In genomic region chr11:14703731-14704130, GRCh38 we compare ENCODE assay signal across 31 cellular contexts.
"Had no signal": no experiment of that assay in that cellular context is flagged by ENCODE, and none has a peak within 500 bp of the region (broad histone marks: within the 10 kb centered on the region; RNA-seq: fewer than 3 reads in every experiment).

No MANE protein-coding gene starts in this region.

- H3K27ac Mint-ChIP-seq: activated B cell treated with CpG ODN at 0.5 μM for 24 hours; activated CD4-positive, alpha-beta memory T cell treated with anti-CD3 and anti-CD28 coated beads, Interleukin-2, amount 10 ng/mL, durations not matched to agents 7 days and 5 days; activated CD8-positive, alpha-beta memory T cell treated with anti-CD3 and anti-CD28 coated beads, Interleukin-2, amount 10 ng/mL, durations not matched to agents 7 days and 5 days; activated naive CD4-positive, alpha-beta T cell treated with anti-CD3 and anti-CD28 coated beads, Interleukin-2, amount 50 U/mL, for 72 hours; activated T-helper 17 cell treated with anti-CD3 and anti-CD28 coated beads, Interleukin-2, amount 50 U/mL, for 72 hours had no signal

- DNase-seq: activated B cell treated with CpG ODN at 0.5 μM for 24 hours; activated CD4-positive, alpha-beta memory T cell treated with anti-CD3 and anti-CD28 coated beads, Interleukin-2, amount 10 ng/mL, durations not matched to agents 7 days and 5 days; activated CD4-positive, alpha-beta T cell treated with anti-CD3 and anti-CD28 coated beads for 4 hours; activated CD4-positive, alpha-beta T cell treated with anti-CD3 and anti-CD28 coated beads, Interleukin-2, amount 50 U/mL, for 1 hour; activated CD4-positive, CD25-positive, alpha-beta regulatory T cell treated with anti-CD3 and anti-CD28 coated beads, Interleukin-2, amount 50 U/mL, for 72 hours; activated CD8-positive, alpha-beta memory T cell treated with anti-CD3 and anti-CD28 coated beads for 24 hours; activated CD8-positive, alpha-beta memory T cell treated with anti-CD3 and anti-CD28 coated beads, Interleukin-2, amount 10 ng/mL, durations not matched to agents 7 days and 5 days; activated CD8-positive, alpha-beta memory T cell treated with anti-CD3 and anti-CD28 coated beads, Interleukin-2, amount 50 U/mL, for 48 hours; activated effector memory CD4-positive, alpha-beta T cell treated with anti-CD3 and anti-CD28 coated beads, Interleukin-2, amount 50 U/mL, for 16 hours; activated naive CD4-positive, alpha-beta T cell; activated T-cell treated with anti-CD3 and anti-CD28 coated beads, Interleukin-2, amount 50 U/mL, for 48 hours; amniotic stem cell; NCI-H1048; NCI-H1105 treated with DMSO at 0.1 percent for 48 hours; NCI-H1436; NCI-H1694; NCI-H2029; NCI-H2107; NCI-H2171; NCI-H510A; NCI-H526; NCI-H748 treated with DMSO at 0.1 percent for 48 hours; NK-92 treated with Interleukin-12 subunit alpha and Interleukin-12 subunit beta, amount 100 ng/mL, for 24 hours; PC-9; Right ventricle myocardium superior; SW 1271; T-helper 1 cell; T-helper 9 cell had no signal

- H3K4me3 Mint-ChIP-seq: activated B cell treated with CpG ODN at 0.5 μM for 24 hours; activated CD4-positive, alpha-beta memory T cell treated with anti-CD3 and anti-CD28 coated beads, Interleukin-2, amount 10 ng/mL, durations not matched to agents 7 days and 5 days; activated CD8-positive, alpha-beta memory T cell treated with anti-CD3 and anti-CD28 coated beads, Interleukin-2, amount 10 ng/mL, durations not matched to agents 7 days and 5 days; activated T-helper 17 cell treated with anti-CD3 and anti-CD28 coated beads, Interleukin-2, amount 50 U/mL, for 72 hours; central memory CD8-positive, alpha-beta T cell had no signal

- H3K27me3 Mint-ChIP-seq: activated CD4-positive, alpha-beta memory T cell treated with anti-CD3 and anti-CD28 coated beads, Interleukin-2, amount 10 ng/mL, durations not matched to agents 7 days and 5 days; activated CD8-positive, alpha-beta memory T cell treated with anti-CD3 and anti-CD28 coated beads, Interleukin-2, amount 10 ng/mL, durations not matched to agents 7 days and 5 days; activated T-helper 17 cell treated with anti-CD3 and anti-CD28 coated beads, Interleukin-2, amount 50 U/mL, for 72 hours; central memory CD8-positive, alpha-beta T cell had no signal

- ATAC-seq: activated CD8-positive, alpha-beta memory T cell treated with anti-CD3 and anti-CD28 coated beads, Interleukin-2, amount 10 ng/mL, durations not matched to agents 7 days and 5 days; activated T-helper 17 cell treated with anti-CD3 and anti-CD28 coated beads, Interleukin-2, amount 50 U/mL, for 72 hours had no signal
